Comparison of ENCODE assay signal across 13 cellular contexts in genomic region chr20:855466-856360, GRCh38. TPM values are rescaled to one million over a fixed set of nuclear protein-coding genes. Genes with fewer than 3 reads are reported as not detected.
DNase-seq lines count a peak whose midpoint lies in the region; ATAC-seq, FAIRE-seq and TF ChIP-seq lines count a peak whose summit lies in the region.
"Had no signal": no experiment of that assay in that cellular context is flagged by ENCODE, and none has a peak within 500 bp of the region (broad histone marks: within the 10 kb centered on the region; RNA-seq: fewer than 3 reads in every experiment).

No MANE protein-coding gene starts in this region.

- DNase-seq in EL = peak; percentile 18
- no peak for DNase-seq in HepG2 (ENCODE audit: low spot score)
- DNase-seq in right cardiac atrium = no peak
- DNase-seq in mesenteric fat pad (ENCODE audit: low spot score) = no peak
- no peak for DNase-seq in GM19238 (ENCODE audit: insufficient read length, low spot score)
- DNase-seq: amygdala, H9 had no signal

- H3K79me2 ChIP-seq in ACC112 (ENCODE audit: control insufficient read depth, insufficient read depth, low read length, unreplicated experiment) (no peaks in the 10 kb centered on the region), HepG2 (ENCODE audit: insufficient read depth, low read length) (no peaks in the 10 kb centered on the region)

- no peak overlapping the region for H3K9ac ChIP-seq in HepG2 (ENCODE audit: insufficient read depth, low read depth, low read length)

- WGBS in HepG2 (ENCODE audit: low lambda C conversion rate) = 30% methylated on average over 10 of the region's 11 CpGs
- WGBS in right cardiac atrium = 67% methylated on average over 11 of the region's 11 CpGs

- H3K27ac ChIP-seq in ACC112 (ENCODE audit: low read depth, low read length) (peak overlapping the region; percentile 21; the same call in 1 of the 2 replicates), HepG2 (ENCODE audit: extremely low read length, insufficient read depth, low read length) (no peak overlapping the region), right cardiac atrium (ENCODE audit: low read length) (no peak overlapping the region)
- H3K27ac ChIP-seq: right atrium auricular region had no signal

- FAIRE-seq in HepG2 (lab: Jason Lieb, UNC) = no peak
- FAIRE-seq: GM18507 had no signal

- no peaks in the 10 kb centered on the region for H3K27me3 Mint-ChIP-seq in activated T-helper 17 cell treated with anti-CD3 and anti-CD28 coated beads, Interleukin-2, amount 50 U/mL, for 72 hours

- peaks cover 29% of the 10 kb centered on the region for H3K4me1 ChIP-seq in ACC112 (ENCODE audit: control insufficient read depth, insufficient read depth, low read length, unreplicated experiment)
- no peaks in the 10 kb centered on the region for H3K4me1 ChIP-seq in HepG2 (ENCODE audit: insufficient read depth, low read length)
- H3K4me1 ChIP-seq in right cardiac atrium (ENCODE audit: control insufficient read depth, insufficient read depth, low read length) = no peaks in the 10 kb centered on the region
- H3K4me1 ChIP-seq: right atrium auricular region had no signal

- no peak for TF ChIP-seq POLR2A in HepG2 (IDR thresholded peaks at IDR 0.05; ENCODE audit: insufficient read depth in 1 of 2, low read depth in 2 of 2, low read length in 2 of 2)

- H3K4me3 ChIP-seq in ACC112 (ENCODE audit: low read depth, low read length) (peak overlapping the region; percentile 57), HepG2 (replicated peaks in 1 of 3; ENCODE audit: insufficient read depth in 1 of 3, low read depth in 2 of 3, low read length in 3 of 3) (no peak overlapping the region), right cardiac atrium (ENCODE audit: low read length) (no peak overlapping the region)
- H3K4me3 ChIP-seq: right atrium auricular region had no signal

- TF ChIP-seq EP300 in HepG2 (IDR thresholded peaks at IDR 0.05; ENCODE audit: low read depth in 2 of 2, low read length in 2 of 2) (no peak), HepG2 (CRISPR knock-in tag; IDR thresholded peaks at IDR 0.05; ENCODE audit: borderline replicate concordance) (no peak)

- CTCF ChIA-PET in HepG2 (lab: Yijun Ruan, JAX; ENCODE audit: low intra/inter-chr PET ratio, low total read pairs) = no interaction called here

- H3K36me3 Mint-ChIP-seq in activated T-helper 17 cell treated with anti-CD3 and anti-CD28 coated beads, Interleukin-2, amount 50 U/mL, for 72 hours (ENCODE audit: low read depth) = no peaks in the 10 kb centered on the region

- intact Hi-C loops in HepG2 (cut with micrococcal nuclease; ENCODE audit: unreplicated experiment) (no loop called here), right cardiac atrium (cut with DNase I) (no loop called here)

- POLR2A ChIA-PET in HepG2 (lab: Yijun Ruan, JAX) = no interaction called here

- peaks cover 45% of the 10 kb centered on the region for H3K4me1 Mint-ChIP-seq in activated T-helper 17 cell treated with anti-CD3 and anti-CD28 coated beads, Interleukin-2, amount 50 U/mL, for 72 hours

- H3K36me3 ChIP-seq in ACC112 (ENCODE audit: insufficient read depth, low read length) (no peaks in the 10 kb centered on the region), HepG2 (replicated peaks in 1 of 2; ENCODE audit: control insufficient read depth in 1 of 2, insufficient read depth in 2 of 2, low read length in 2 of 2) (no peaks in the 10 kb centered on the region)
- H3K36me3 ChIP-seq: right atrium auricular region had no signal

- no peak for TF ChIP-seq CTCF in HepG2 (CRISPR knock-in tag; IDR thresholded peaks at IDR 0.05)

- H4K20me1 ChIP-seq in HepG2 (ENCODE audit: insufficient read depth, low read length) = no peaks in the 10 kb centered on the region

- H3K9me3 ChIP-seq in HepG2 (ENCODE audit: low read length) (no peaks in the 10 kb centered on the region), right cardiac atrium (ENCODE audit: control insufficient read depth, low read length) (no peaks in the 10 kb centered on the region)
- H3K9me3 ChIP-seq: right atrium auricular region had no signal

- no TSS peak for BruUV-seq in HepG2 (replicated peaks; lab: Mats Ljungman, UMichigan)

- ATAC-seq in activated T-helper 17 cell treated with anti-CD3 and anti-CD28 coated beads, Interleukin-2, amount 50 U/mL, for 72 hours (replicated peaks) = no peak
- no peak for ATAC-seq in HepG2
- no peak for ATAC-seq in right cardiac atrium
- ATAC-seq in GM18907 (IDR thresholded peaks at IDR 0.05; ENCODE audit: unreplicated experiment) = no peak

- no peak overlapping the region for H3K27ac Mint-ChIP-seq in activated T-helper 17 cell treated with anti-CD3 and anti-CD28 coated beads, Interleukin-2, amount 50 U/mL, for 72 hours
- H3K27ac Mint-ChIP-seq: H9 had no signal

- no peak overlapping the region for H3K4me2 ChIP-seq in HepG2 (ENCODE audit: low read depth, low read length)

- no peaks in the 10 kb centered on the region for H3K27me3 ChIP-seq in ACC112 (ENCODE audit: insufficient read depth, low read length)
- H3K27me3 ChIP-seq in HepG2 (ENCODE audit: control insufficient read depth in 1 of 2, insufficient read depth in 2 of 2, low read length in 2 of 2) = peaks cover 0 to 14% of the 10 kb centered on the region in 2 experiments; a peak in 3 of 5 replicates
- H3K27me3 ChIP-seq in right cardiac atrium (ENCODE audit: control insufficient read depth, insufficient read depth) = no peaks in the 10 kb centered on the region
- H3K27me3 ChIP-seq: right atrium auricular region had no signal

- peak overlapping the region; percentile 33 for H3K4me3 Mint-ChIP-seq in activated T-helper 17 cell treated with anti-CD3 and anti-CD28 coated beads, Interleukin-2, amount 50 U/mL, for 72 hours
- H3K4me3 Mint-ChIP-seq: CD14-positive monocyte, H9 had no signal

- no peak for TF ChIP-seq RAD21 in HepG2 (CRISPR knock-in tag; IDR thresholded peaks at IDR 0.05)

- H3K9me3 Mint-ChIP-seq in activated T-helper 17 cell treated with anti-CD3 and anti-CD28 coated beads, Interleukin-2, amount 50 U/mL, for 72 hours = no peaks in the 10 kb centered on the region
- H3K9me3 Mint-ChIP-seq: H9 had no signal

- in situ Hi-C loops in HepG2 (cut with HindIII; ENCODE audit: extremely low pct_ligation_motif_present, low pct_unique_long_range_greater_than_20kb) = no loop called here

- no peak overlapping the region for H2AFZ ChIP-seq in ACC112 (ENCODE audit: low read length, unreplicated experiment)
- no peak overlapping the region for H2AFZ ChIP-seq in HepG2 (ENCODE audit: low read length)

TF ChIP-seq in HepG2, 621 proteins besides CTCF, POLR2A, EP300 and RAD21:
- TF ChIP-seq NFE2L1 (CRISPR knock-in tag; IDR thresholded peaks at IDR 0.05; ENCODE audit: borderline replicate concordance) (0 out of 2 replicates have a peak, but pooled peaks have one; percentile 21), ZSCAN30 (CRISPR knock-in tag; IDR thresholded peaks at IDR 0.05) (no peak)

RNA-seq across cellular contexts. Expression of gene FAM110A, which starts 22.2 kb away (rescaled TPM):
- total RNA-seq in activated T-helper 17 cell treated with anti-CD3 and anti-CD28 coated beads, Interleukin-2, amount 50 U/mL, for 72 hours = 10 to 100 TPM; 17.4 to 20.8 TPM
- total RNA-seq in HepG2 (2016; rRNA removed; fragmentation: Illumina TruSeq; extraction: Trizol) (1.7 and 1.9 TPM in 2 replicates), right cardiac atrium (1 to 10 TPM; 2.6 to 4.3 (median 3.6) TPM), mesenteric fat pad (3.7 TPM)
- 0.81 and 1.3 TPM in 2 replicates for total RNA-seq in HepG2 (2016; cell fraction: cytosol; rRNA removed; fragmentation: Illumina TruSeq; extraction: Trizol; ENCODE audit: low read depth)
- total RNA-seq in HepG2 (2016; cell fraction: insoluble cytoplasmic fraction; rRNA removed; fragmentation: Illumina TruSeq; extraction: Trizol) = 1.8 and 2.0 TPM in 2 replicates
- total RNA-seq in HepG2 (2016; cell fraction: membrane; rRNA removed; fragmentation: Illumina TruSeq; extraction: Trizol) = 1.8 and 2.3 TPM in 2 replicates
- 1.4 and 1.5 TPM in 2 replicates for total RNA-seq in HepG2 (2016; cell fraction: nucleus; rRNA removed; fragmentation: Illumina TruSeq; extraction: Trizol)
- polyA plus RNA-seq in HepG2 (2011; rRNA removed) (1.9 and 2.0 TPM in 2 replicates), right cardiac atrium (3.2 TPM)
- 1.5 and 2.7 TPM in 2 replicates for polyA plus RNA-seq in HepG2 (2011; cell fraction: cytosol; rRNA removed)
- polyA plus RNA-seq in HepG2 (2011; cell fraction: nucleus; rRNA removed) = 6.1 and 6.2 TPM in 2 replicates
- 0.95 and 1.2 TPM in 2 replicates for polyA plus RNA-seq in HepG2 (2012)
- 0.83 and 1.3 TPM in 2 replicates for polyA plus RNA-seq in HepG2 (2016; cell fraction: cytosol; fragmentation: Illumina TruSeq; extraction: Trizol; ENCODE audit: low read depth)
- 2.6 and 3.0 TPM in 2 replicates for polyA plus RNA-seq in HepG2 (2016; cell fraction: insoluble cytoplasmic fraction; fragmentation: Illumina TruSeq; extraction: Trizol; ENCODE audit: low read depth)
- 1.3 and 1.8 TPM in 2 replicates for polyA plus RNA-seq in HepG2 (2016; cell fraction: membrane; fragmentation: Illumina TruSeq; extraction: Trizol; ENCODE audit: low read depth)
- 3.1 and 3.2 TPM in 2 replicates for polyA plus RNA-seq in HepG2 (2016; cell fraction: nucleus; fragmentation: Illumina TruSeq; extraction: Trizol; ENCODE audit: insufficient read depth, low read depth)
- polyA minus RNA-seq in HepG2 (2011; rRNA and poly(A)+ RNA removed; ENCODE audit: low replicate concordance) = 2.7 and 3.5 TPM in 2 replicates
- 0.40 and 1.2 TPM in 2 replicates for polyA minus RNA-seq in HepG2 (2011; cell fraction: cytosol; rRNA and poly(A)+ RNA removed)
- polyA minus RNA-seq in HepG2 (2011; cell fraction: nucleus; rRNA and poly(A)+ RNA removed) = 0.50 and 0.52 TPM in 2 replicates
